14 cellular contexts compared by ENCODE assay signal in the genomic region with DNA sequence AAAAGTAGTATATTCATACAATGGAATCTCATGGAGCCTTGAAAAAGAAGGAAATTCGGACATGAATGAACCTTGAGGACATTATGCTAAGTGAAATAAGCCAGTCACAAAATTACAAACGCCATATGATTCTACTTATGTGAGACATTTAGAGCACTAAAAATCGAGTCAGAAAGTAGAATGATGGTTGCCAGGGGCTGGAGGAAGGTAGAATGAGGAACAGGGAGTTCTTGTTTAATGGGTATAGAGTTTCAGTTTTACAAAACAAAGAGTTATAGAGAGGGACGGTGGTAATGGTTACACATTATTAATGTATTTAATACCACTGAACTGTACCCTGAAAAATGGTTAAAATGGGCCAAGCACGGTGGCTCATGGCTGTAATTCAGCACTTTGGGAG. TPM values are rescaled to one million over a fixed set of nuclear protein-coding genes. Genes with fewer than 3 reads are reported as not detected.
A peak's percentile ranks its signal among the peaks of the same experiment; 100 is the strongest.
DNase-seq lines count a peak whose midpoint lies in the region; ATAC-seq, FAIRE-seq and TF ChIP-seq lines count a peak whose summit lies in the region.
"Had no signal": no experiment of that assay in that cellular context is flagged by ENCODE, and none has a peak within 500 bp of the region (broad histone marks: within the 10 kb centered on the region; RNA-seq: fewer than 3 reads in every experiment).

No MANE protein-coding gene starts in this region.

- POLR2A ChIA-PET in OCI-LY7 (lab: Charles Lee) = interaction anchor here (0.9 kb wide), 1 partner anchor 36 kb away, joined by 3 read pairs; no protein-coding TSS in a partner anchor
- POLR2A ChIA-PET in activated CD8-positive, alpha-beta T cell treated with anti-CD3 and anti-CD28 coated beads for 36 hours (lab: Charles Lee) = no interaction called here

- H3K9me2 ChIP-seq in Karpas-422 (replicated peaks; ENCODE audit: insufficient read depth, low read length) (no peaks in the 10 kb centered on the region), OCI-LY7 (ENCODE audit: insufficient read depth, low read length) (no peaks in the 10 kb centered on the region)

- peaks cover 13% of the 10 kb centered on the region for H3K9me3 Mint-ChIP-seq in activated CD8-positive, alpha-beta T cell treated with anti-CD3 and anti-CD28 coated beads for 36 hours

- H4K20me1 ChIP-seq in Karpas-422 (ENCODE audit: insufficient read depth, low read depth, low read length) (no peaks in the 10 kb centered on the region), OCI-LY7 (ENCODE audit: insufficient read depth, low read length) (peaks cover 7% of the 10 kb centered on the region; the same call in 1 of the 2 replicates)

- TF ChIP-seq CTCF in GM12864 (IDR thresholded peaks at IDR 0.05; ENCODE audit: low read depth, low read length, missing control alignments) (no peak), OCI-LY7 (conservative IDR thresholded peaks at IDR 0.05; ENCODE audit: low read length) (no peak)
- TF ChIP-seq CTCF in activated CD8-positive, alpha-beta T cell treated with anti-CD3 and anti-CD28 coated beads for 36 hours (IDR thresholded peaks at IDR 0.05) = no peak

- H3K27me3 Mint-ChIP-seq in activated CD8-positive, alpha-beta T cell treated with anti-CD3 and anti-CD28 coated beads for 36 hours = no peaks in the 10 kb centered on the region

- FAIRE-seq in urothelium cell line (lab: Jason Lieb, UNC) = no peak
- no peak for FAIRE-seq in small intestine (lab: Jason Lieb, UNC)

- H3K36me3 ChIP-seq in Karpas-422 (ENCODE audit: insufficient read depth, low read length) (no peaks in the 10 kb centered on the region), OCI-LY7 (ENCODE audit: insufficient read depth, low read length) (peaks cover 20% of the 10 kb centered on the region), small intestine (ENCODE audit: control insufficient read depth in 2 of 2, insufficient read depth in 2 of 2, low read length in 2 of 2) (no peaks in the 10 kb centered on the region)

- H2AFZ ChIP-seq in Karpas-422 (ENCODE audit: low read length) (no peak overlapping the region), OCI-LY7 (ENCODE audit: low read length) (no peak overlapping the region)

- BruUV-seq in OCI-LY7 (replicated peaks; lab: Mats Ljungman, UMichigan) = no TSS peak

- H3K4me2 ChIP-seq in Karpas-422 (ENCODE audit: low read depth, low read length, poor library complexity, severe bottlenecking) (peak overlapping the region; percentile 28), OCI-LY7 (ENCODE audit: low read length) (no peak overlapping the region)

- H3K36me3 Mint-ChIP-seq in activated CD8-positive, alpha-beta T cell treated with anti-CD3 and anti-CD28 coated beads for 36 hours (ENCODE audit: low read depth) = peaks cover 15% of the 10 kb centered on the region

- peaks cover 20% of the 10 kb centered on the region for H3K4me1 ChIP-seq in Karpas-422 (ENCODE audit: low read length)
- H3K4me1 ChIP-seq in OCI-LY7 (ENCODE audit: insufficient read depth, low read length, poor library complexity, severe bottlenecking) = peaks cover 14% of the 10 kb centered on the region
- peaks cover 0 to 2% of the 10 kb centered on the region in 2 donors for H3K4me1 ChIP-seq in small intestine (ENCODE audit: control insufficient read depth in 2 of 2, insufficient read depth in 1 of 2, low read depth in 1 of 2, low read length in 1 of 2)

- intact Hi-C loops in OCI-LY7 (cut with micrococcal nuclease; ENCODE audit: unreplicated experiment) = no loop called here
- intact Hi-C loops in activated CD8-positive, alpha-beta T cell treated with anti-CD3 and anti-CD28 coated beads for 36 hours (cut with micrococcal nuclease) = no loop called here

- peaks cover 48% of the 10 kb centered on the region for H3K4me1 Mint-ChIP-seq in activated CD8-positive, alpha-beta T cell treated with anti-CD3 and anti-CD28 coated beads for 36 hours (ENCODE audit: low read depth)

- ATAC-seq in GM19025 (IDR thresholded peaks at IDR 0.05; ENCODE audit: low read depth, unreplicated experiment) (peak; percentile 61), HG02610 (IDR thresholded peaks at IDR 0.05; ENCODE audit: unreplicated experiment) (peak; percentile 64)
- no peak for ATAC-seq in activated CD8-positive, alpha-beta T cell treated with anti-CD3 and anti-CD28 coated beads for 36 hours
- ATAC-seq: left lobe of liver had no signal

- H3K9me3 ChIP-seq in Karpas-422 (ENCODE audit: low read length) = peaks cover 3% of the 10 kb centered on the region; the same call in 1 of the 2 replicates
- peaks cover 17% of the 10 kb centered on the region for H3K9me3 ChIP-seq in OCI-LY7 (ENCODE audit: low read length)
- no peaks in the 10 kb centered on the region for H3K9me3 ChIP-seq in small intestine (ENCODE audit: control insufficient read depth, low read depth)

- H3K4me3 ChIP-seq in GM12864 (ENCODE audit: low read depth, low read length) (peak overlapping the region; percentile 3; the same call in 1 of the 2 replicates), Karpas-422 (ENCODE audit: low read length) (0 out of 2 replicates have a peak overlapping the region, but pooled peaks have one; percentile 0), OCI-LY7 (ENCODE audit: low read depth, low read length, poor library complexity, severe bottlenecking) (no peak overlapping the region), small intestine (ENCODE audit: low read depth in 1 of 2, low read length in 2 of 2) (no peak overlapping the region)
- H3K4me3 ChIP-seq: SK-N-MC had no signal

- DNase-seq in GM12864 (ENCODE audit: low read depth) (peak; percentile 21), Karpas-422 (peak; percentile 63), urothelium cell line (ENCODE audit: low spot score) (no peak), OCI-LY7 (ENCODE audit: low spot score) (no peak), small intestine (no peak)
- DNase-seq in activated CD8-positive, alpha-beta T cell treated with anti-CD3 and anti-CD28 coated beads for 36 hours = no peak
- DNase-seq: activated naive CD4-positive, alpha-beta T cell treated with anti-CD3 and anti-CD28 coated beads for 36 hours; COR-L47; NCI-H1092; posterior cingulate gyrus had no signal

- no peak overlapping the region for H3K9ac ChIP-seq in Karpas-422 (ENCODE audit: low read length)

- CTCF ChIA-PET in OCI-LY7 (lab: Charles Lee; ENCODE audit: unreplicated experiment) = interaction anchor here (0.6 kb wide), 1 partner anchor 107 kb away, joined by 3 read pairs; no protein-coding TSS in a partner anchor
- CTCF ChIA-PET in activated CD8-positive, alpha-beta T cell treated with anti-CD3 and anti-CD28 coated beads for 36 hours (lab: Charles Lee) = no interaction called here

- H3K79me2 ChIP-seq in Karpas-422 (ENCODE audit: low read length) = peaks cover 99% of the 10 kb centered on the region
- peaks cover 80% of the 10 kb centered on the region for H3K79me2 ChIP-seq in OCI-LY7 (ENCODE audit: insufficient read depth, low read depth, low read length)

- no peak overlapping the region for H3K27ac Mint-ChIP-seq in activated CD8-positive, alpha-beta T cell treated with anti-CD3 and anti-CD28 coated beads for 36 hours
- H3K27ac Mint-ChIP-seq: activated naive CD4-positive, alpha-beta T cell treated with anti-CD3 and anti-CD28 coated beads for 36 hours had no signal

- H3K4me3 Mint-ChIP-seq in activated CD8-positive, alpha-beta T cell treated with anti-CD3 and anti-CD28 coated beads for 36 hours = no peak overlapping the region
- H3K4me3 Mint-ChIP-seq: activated naive CD4-positive, alpha-beta T cell treated with anti-CD3 and anti-CD28 coated beads for 36 hours had no signal

- H3K27ac ChIP-seq in Karpas-422 (ENCODE audit: low read length) = no peak overlapping the region
- H3K27ac ChIP-seq in OCI-LY7 (ENCODE audit: low read depth, low read length, poor library complexity, severe bottlenecking) = no peak overlapping the region
- no peak overlapping the region for H3K27ac ChIP-seq in small intestine (ENCODE audit: low read depth in 1 of 2, low read length in 1 of 2)
- H3K27ac ChIP-seq: SK-N-MC had no signal

- 84 to 94% (median 88%) methylated on average over 5 of the region's 5 CpGs for WGBS in small intestine, 3 donors

- H3K27me3 ChIP-seq in Karpas-422 (ENCODE audit: low read length) (no peaks in the 10 kb centered on the region), small intestine (ENCODE audit: control insufficient read depth in 2 of 2, insufficient read depth in 2 of 2, low read length in 2 of 2) (no peaks in the 10 kb centered on the region)

RNA-seq across cellular contexts. Expression of a gene that starts 19.5 kb away (rescaled TPM):
- total RNA-seq in Karpas-422 (2014; rRNA removed; shearing (Covaris generic); ENCODE audit: low replicate concordance) = 25.5 and 33.0 TPM in 2 replicates
- 12.7 and 28.9 TPM in 2 replicates for total RNA-seq in OCI-LY7 (2014; rRNA removed; shearing (Covaris generic))
- 73.4 and 76.6 TPM in 2 replicates for total RNA-seq in OCI-LY7 (2022)
- 10 to 100 TPM; 58.4 to 63.7 TPM for total RNA-seq in activated CD8-positive, alpha-beta T cell treated with anti-CD3 and anti-CD28 coated beads for 36 hours
- 1 to 10 TPM; 2.4 to 8.8 (median 2.5) TPM for polyA plus RNA-seq in small intestine

Comparison
In these comparisons a context has a peak if more than half of its experiments do, and no peak if none do; other contexts are left out.
1. DNase-seq: peak in GM12864 (single experiment) and Karpas-422 (single experiment); none in urothelium cell line (single experiment), OCI-LY7 (single experiment), activated CD8-positive, alpha-beta T cell treated with anti-CD3 and anti-CD28 coated beads for 36 hours (single experiment) and small intestine (single experiment).
2. H3K4me3 ChIP-seq: peak in GM12864 (single experiment) and Karpas-422 (single experiment); none in OCI-LY7 (single experiment) and small intestine (0 of 2).